In genomic region chr10:6647811-6648526, GRCh38 we compare ENCODE assay signal across 8 cellular contexts.
DNase-seq lines count a peak whose midpoint lies in the region; ATAC-seq and TF ChIP-seq lines count a peak whose summit lies in the region.

No MANE protein-coding gene starts in this region.

- DNase-seq in DMS53 (lab: John Stamatoyannopoulos, UW) (peak; percentile 65), DMS53 treated with DMSO at 0.1 percent for 48 hours (lab: John Stamatoyannopoulos, UW; ENCODE audit: unreplicated experiment) (no peak), immature natural killer cell (peak; percentile 64 to 71 (median 67)), NOMO-1 treated with DMSO at 0.1 percent for 48 hours (lab: John Stamatoyannopoulos, UW; ENCODE audit: unreplicated experiment) (no peak)
- DNase-seq in activated naive CD8-positive, alpha-beta T cell treated with anti-CD3 and anti-CD28 coated beads, Interleukin-2, amount 10 ng/mL, durations not matched to agents 7 days and 5 days: peak; percentile 58
- peak; percentile 58 to 67 for DNase-seq in stimulated activated CD4-positive, alpha-beta T cell treated with anti-CD3 and anti-CD28 coated beads, Interleukin-4, amount 100 ng/mL, for 48 hours (ENCODE audit: low read depth in 2 of 2)

- POLR2A ChIA-PET in activated naive CD8-positive, alpha-beta T cell treated with anti-CD3 and anti-CD28 coated beads, Interleukin-2, amount 10 ng/mL, durations not matched to agents 7 days and 5 days (lab: Charles Lee): interaction anchor here (0.6 to 1.4 kb wide), 7 partner anchors 47 to 623 kb away, joined by 3 to 10 read pairs (median 4); no protein-coding TSS in a partner anchor

- H3K4me3 Mint-ChIP-seq in activated naive CD8-positive, alpha-beta T cell treated with anti-CD3 and anti-CD28 coated beads, Interleukin-2, amount 10 ng/mL, durations not matched to agents 7 days and 5 days: peak overlapping the region; percentile 22
- peak overlapping the region in 2 of 5 donors; percentile 8 to 41 for H3K4me3 Mint-ChIP-seq in immature natural killer cell

- no peaks in the 10 kb centered on the region for H3F3A ChIP-seq in SU-DHL-6 (ENCODE audit: insufficient read depth)

- no peak overlapping the region for H3K9ac ChIP-seq in SU-DHL-6 (ENCODE audit: low read length)

- H3K27ac Mint-ChIP-seq in activated naive CD8-positive, alpha-beta T cell treated with anti-CD3 and anti-CD28 coated beads, Interleukin-2, amount 10 ng/mL, durations not matched to agents 7 days and 5 days: no peak overlapping the region
- no peak overlapping the region for H3K27ac Mint-ChIP-seq in immature natural killer cell

- H3K4me1 Mint-ChIP-seq in activated naive CD8-positive, alpha-beta T cell treated with anti-CD3 and anti-CD28 coated beads, Interleukin-2, amount 10 ng/mL, durations not matched to agents 7 days and 5 days: peaks cover 29% of the 10 kb centered on the region
- H3K4me1 Mint-ChIP-seq in immature natural killer cell: peaks cover 25 to 26% of the 10 kb centered on the region in 2 donors

- H3K9me3 Mint-ChIP-seq in activated naive CD8-positive, alpha-beta T cell treated with anti-CD3 and anti-CD28 coated beads, Interleukin-2, amount 10 ng/mL, durations not matched to agents 7 days and 5 days: no peaks in the 10 kb centered on the region
- no peaks in the 10 kb centered on the region for H3K9me3 Mint-ChIP-seq in immature natural killer cell

- H4K20me1 ChIP-seq in SU-DHL-6 (ENCODE audit: low read depth, low read length): no peaks in the 10 kb centered on the region

- no peak overlapping the region for H3K27ac ChIP-seq in SU-DHL-6 (ENCODE audit: low read depth, low read length)

- ATAC-seq in HG03135 (IDR thresholded peaks at IDR 0.05; ENCODE audit: unreplicated experiment): peak; percentile 75
- ATAC-seq in activated naive CD8-positive, alpha-beta T cell treated with anti-CD3 and anti-CD28 coated beads, Interleukin-2, amount 10 ng/mL, durations not matched to agents 7 days and 5 days (ENCODE audit: low read depth): peak; percentile 89

- no peaks in the 10 kb centered on the region for H3K9me2 ChIP-seq in SU-DHL-6 (replicated peaks; ENCODE audit: insufficient read depth, low read length)

- peak; percentile 58 for TF ChIP-seq CTCF in SU-DHL-6 (IDR thresholded peaks at IDR 0.05; ENCODE audit: insufficient read depth, low read length, poor library complexity, severe bottlenecking)

- no peaks in the 10 kb centered on the region for H3K79me2 ChIP-seq in SU-DHL-6 (ENCODE audit: insufficient read depth, low read length)

- H3K27me3 ChIP-seq in SU-DHL-6 (ENCODE audit: low read length): no peaks in the 10 kb centered on the region

- peaks cover 3% of the 10 kb centered on the region for H3K27me3 Mint-ChIP-seq in activated naive CD8-positive, alpha-beta T cell treated with anti-CD3 and anti-CD28 coated beads, Interleukin-2, amount 10 ng/mL, durations not matched to agents 7 days and 5 days
- peaks cover 0 to 3% (median 1%) of the 10 kb centered on the region in 3 donors for H3K27me3 Mint-ChIP-seq in immature natural killer cell (ENCODE audit: low read depth in 3 of 3)

- H3K9me3 ChIP-seq in SU-DHL-6 (ENCODE audit: insufficient read depth, low read length): no peaks in the 10 kb centered on the region

- no peaks in the 10 kb centered on the region for H3K36me3 Mint-ChIP-seq in activated naive CD8-positive, alpha-beta T cell treated with anti-CD3 and anti-CD28 coated beads, Interleukin-2, amount 10 ng/mL, durations not matched to agents 7 days and 5 days
- no peaks in the 10 kb centered on the region for H3K36me3 Mint-ChIP-seq in immature natural killer cell

- H2AFZ ChIP-seq in SU-DHL-6 (ENCODE audit: low read depth, low read length, severe bottlenecking): no peak overlapping the region

- H3K4me3 ChIP-seq in SU-DHL-6 (ENCODE audit: insufficient read depth, low read length, poor library complexity, severe bottlenecking): no peak overlapping the region

- no peaks in the 10 kb centered on the region for H3K36me3 ChIP-seq in SU-DHL-6 (ENCODE audit: low read length)

- H3K4me2 ChIP-seq in SU-DHL-6 (ENCODE audit: low read depth, low read length, poor library complexity, severe bottlenecking): no peak overlapping the region

Comparison
In these comparisons a context has a peak if more than half of its experiments do, and no peak if none do; other contexts are left out.
1. DNase-seq: peak in DMS53 (single experiment), activated naive CD8-positive, alpha-beta T cell treated with anti-CD3 and anti-CD28 coated beads, Interleukin-2, amount 10 ng/mL, durations not matched to agents 7 days and 5 days (single experiment), immature natural killer cell (3 of 3) and stimulated activated CD4-positive, alpha-beta T cell treated with anti-CD3 and anti-CD28 coated beads, Interleukin-4, amount 100 ng/mL, for 48 hours (2 of 2); none in DMS53 treated with DMSO at 0.1 percent for 48 hours (single experiment) and NOMO-1 treated with DMSO at 0.1 percent for 48 hours (single experiment).